ENCODE assay signal across 8 cellular contexts in genomic region chr20:3818155-3819151, GRCh38. TPM values are rescaled to one million over a fixed set of nuclear protein-coding genes. Genes with fewer than 3 reads are reported as not detected.
DNase-seq lines count a peak whose midpoint lies in the region; ATAC-seq and TF ChIP-seq lines count a peak whose summit lies in the region.

No MANE protein-coding gene starts in this region.

- peaks cover 59% of the 10 kb centered on the region for H3K4me1 Mint-ChIP-seq in CD4-positive, alpha-beta T cell (ENCODE audit: low read depth)
- peaks cover 57% of the 10 kb centered on the region for H3K4me1 Mint-ChIP-seq in stimulated activated effector memory CD8-positive, alpha-beta T cell treated with anti-CD3 and anti-CD28 coated beads, Interleukin-12 subunit alpha, Interleukin-12 subunit beta, amount 100 ng/mL, for 72 hours

- peak overlapping the region; percentile 99 for H3K27ac Mint-ChIP-seq in CD4-positive, alpha-beta T cell
- H3K27ac Mint-ChIP-seq in stimulated activated effector memory CD8-positive, alpha-beta T cell treated with anti-CD3 and anti-CD28 coated beads, Interleukin-12 subunit alpha, Interleukin-12 subunit beta, amount 100 ng/mL, for 72 hours: peak overlapping the region; percentile 96

- no peaks in the 10 kb centered on the region; the same call in 1 of the 2 replicates for H3K36me3 ChIP-seq in H7 (replicated peaks; ENCODE audit: control insufficient read depth, insufficient read depth, low read length)

- H3K27ac ChIP-seq in CD4-positive, alpha-beta T cell (ENCODE audit: low read depth, low read length): no peak overlapping the region

- CTCF ChIA-PET in CD4-positive, alpha-beta T cell (lab: Charles Lee): interaction anchor here (1.1 to 4.2 kb wide), 7 partner anchors 19 to 50 kb away, joined by 3 to 59 read pairs (median 6); partner anchors contain the start of genes CDC25B, CENPB and SPEF1

- H3K27me3 ChIP-seq in CD4-positive, alpha-beta T cell (ENCODE audit: control insufficient read depth, insufficient read depth, low read length): no peaks in the 10 kb centered on the region
- no peaks in the 10 kb centered on the region for H3K27me3 ChIP-seq in H7 (ENCODE audit: control insufficient read depth, insufficient read depth, low read length)

- POLR2A ChIA-PET in CD4-positive, alpha-beta T cell (lab: Charles Lee): interaction anchor here (0.7 to 4.5 kb wide), 6 partner anchors 19 to 51 kb away, joined by 3 to 75 read pairs (median 6); partner anchors contain the start of genes ADISSP, CDC25B, CENPB and SPEF1

- intact Hi-C loops in CD4-positive, alpha-beta T cell (cut with DNase I, micrococcal nuclease): no loop called here

- H3K4me3 Mint-ChIP-seq in CD4-positive, alpha-beta T cell: peak overlapping the region; percentile 68
- H3K4me3 Mint-ChIP-seq in stimulated activated effector memory CD8-positive, alpha-beta T cell treated with anti-CD3 and anti-CD28 coated beads, Interleukin-12 subunit alpha, Interleukin-12 subunit beta, amount 100 ng/mL, for 72 hours: peak overlapping the region; percentile 87

- H3K4me3 ChIP-seq in H7 (ENCODE audit: insufficient read depth, low read depth, low read length): no peak overlapping the region
- no peak overlapping the region for H3K4me3 ChIP-seq in astrocyte of the spinal cord (ENCODE audit: low read depth, low read length)

- no peak for ATAC-seq in CD4-positive, alpha-beta T cell (ENCODE audit: poor library complexity)
- no peak for ATAC-seq in stimulated activated effector memory CD8-positive, alpha-beta T cell treated with anti-CD3 and anti-CD28 coated beads, Interleukin-12 subunit alpha, Interleukin-12 subunit beta, amount 100 ng/mL, for 72 hours
- ATAC-seq in GM19328 (IDR thresholded peaks at IDR 0.05; ENCODE audit: unreplicated experiment): no peak

- no peaks in the 10 kb centered on the region for H3K9me3 ChIP-seq in CD4-positive, alpha-beta T cell (ENCODE audit: control insufficient read depth, low read length)

- DNase-seq in CD4-positive, alpha-beta T cell: no peak
- peak; percentile 85 for DNase-seq in H7
- peak; percentile 41 for DNase-seq in NCI-H748 treated with DMSO at 0.1 percent for 48 hours (lab: John Stamatoyannopoulos, UW)
- DNase-seq in astrocyte of the spinal cord (ENCODE audit: low read depth, low spot score): peak; percentile 79
- DNase-seq in iris pigment epithelial cell (ENCODE audit: low read depth): peak; percentile 79
- no peak for DNase-seq in stimulated activated effector memory CD8-positive, alpha-beta T cell treated with anti-CD3 and anti-CD28 coated beads, Interleukin-12 subunit alpha, Interleukin-12 subunit beta, amount 100 ng/mL, for 72 hours (ENCODE audit: low spot score in 2 of 2)
- no peak for DNase-seq in stimulated activated CD4-positive, alpha-beta T cell treated with anti-CD3 and anti-CD28 coated beads, Interleukin-4, amount 100 ng/mL, for 1 hour

- H3K9me3 Mint-ChIP-seq in CD4-positive, alpha-beta T cell: no peaks in the 10 kb centered on the region
- no peaks in the 10 kb centered on the region for H3K9me3 Mint-ChIP-seq in stimulated activated effector memory CD8-positive, alpha-beta T cell treated with anti-CD3 and anti-CD28 coated beads, Interleukin-12 subunit alpha, Interleukin-12 subunit beta, amount 100 ng/mL, for 72 hours

- H3K27me3 Mint-ChIP-seq in CD4-positive, alpha-beta T cell: no peaks in the 10 kb centered on the region

- H3K36me3 Mint-ChIP-seq in CD4-positive, alpha-beta T cell (ENCODE audit: low read depth): peaks cover 25% of the 10 kb centered on the region
- H3K36me3 Mint-ChIP-seq in stimulated activated effector memory CD8-positive, alpha-beta T cell treated with anti-CD3 and anti-CD28 coated beads, Interleukin-12 subunit alpha, Interleukin-12 subunit beta, amount 100 ng/mL, for 72 hours: peaks cover 21% of the 10 kb centered on the region

- no peak for TF ChIP-seq CTCF in CD4-positive, alpha-beta T cell (IDR thresholded peaks at IDR 0.05)
- peak; percentile 84 for TF ChIP-seq CTCF in astrocyte of the spinal cord (IDR thresholded peaks at IDR 0.05; ENCODE audit: low read depth, low read length)

- in situ Hi-C loops in astrocyte of the spinal cord (cut with HindIII; ENCODE audit: low sequenced_read_pairs): no loop called here

RNA-seq across cellular contexts. Expression of gene AP5S1, which starts 1.9 kb away (rescaled TPM):
- 1 to 10 TPM; 6.0 TPM for total RNA-seq in CD4-positive, alpha-beta T cell
- 3.1 and 4.4 TPM in 2 replicates for total RNA-seq in H7 (2014; rRNA removed; shearing (Covaris generic))

RNA-seq across cellular contexts. Expression of gene CDC25B, which starts 22.3 kb away (rescaled TPM):
- 100 to 1,000 TPM; 144 TPM for total RNA-seq in CD4-positive, alpha-beta T cell
- total RNA-seq in H7 (2014; rRNA removed; shearing (Covaris generic)): 30.7 and 32.6 TPM in 2 replicates

RNA-seq across cellular contexts. Expression of gene MAVS, which starts 28.2 kb away (rescaled TPM):
- total RNA-seq in CD4-positive, alpha-beta T cell: 10 to 100 TPM; 13.6 to 14.7 TPM
- total RNA-seq in H7 (2014; rRNA removed; shearing (Covaris generic)): 10.6 and 11.9 TPM in 2 replicates

RNA-seq across cellular contexts. Expression of gene CENPB, which starts 31.9 kb away (rescaled TPM):
- 10 to 100 TPM; 25.1 to 25.3 TPM for total RNA-seq in CD4-positive, alpha-beta T cell
- total RNA-seq in H7 (2014; rRNA removed; shearing (Covaris generic)): 57.7 and 74.5 TPM in 2 replicates

RNA-seq across cellular contexts. Expression of gene SPEF1, which starts 37.2 kb away (rescaled TPM):
- not detected for total RNA-seq in CD4-positive, alpha-beta T cell
- total RNA-seq in H7 (2014; rRNA removed; shearing (Covaris generic)): 0.11 and 0.94 TPM in 2 replicates

Comparison
In these comparisons a context has a peak if more than half of its experiments do, and no peak if none do; other contexts are left out.
1. DNase-seq: peak in H7 (single experiment), NCI-H748 treated with DMSO at 0.1 percent for 48 hours (single experiment), astrocyte of the spinal cord (single experiment) and iris pigment epithelial cell (single experiment); none in CD4-positive, alpha-beta T cell (0 of 10), stimulated activated effector memory CD8-positive, alpha-beta T cell treated with anti-CD3 and anti-CD28 coated beads, Interleukin-12 subunit alpha, Interleukin-12 subunit beta, amount 100 ng/mL, for 72 hours (0 of 2) and stimulated activated CD4-positive, alpha-beta T cell treated with anti-CD3 and anti-CD28 coated beads, Interleukin-4, amount 100 ng/mL, for 1 hour (single experiment).